ENCODE assay signal across 11 cellular contexts in genomic region chr11:68330700-68331337, GRCh38. TPM values are rescaled to one million over a fixed set of nuclear protein-coding genes. Genes with fewer than 3 reads are reported as not detected.
DNase-seq lines count a peak whose midpoint lies in the region; ATAC-seq and TF ChIP-seq lines count a peak whose summit lies in the region.
"Had no signal": no experiment of that assay in that cellular context is flagged by ENCODE, and none has a peak within 500 bp of the region (broad histone marks: within the 10 kb centered on the region; RNA-seq: fewer than 3 reads in every experiment).

No MANE protein-coding gene starts in this region.

- TF ChIP-seq CTCF in GM23338 (conservative IDR thresholded peaks at IDR 0.05; ENCODE audit: low read depth in 2 of 2) (no peak), left ventricle myocardium inferior (IDR thresholded peaks at IDR 0.05; ENCODE audit: borderline replicate concordance) (no peak), progenitor cell of endocrine pancreas (IDR thresholded peaks at IDR 0.05; ENCODE audit: unreplicated experiment) (no peak), coronary artery (IDR thresholded peaks at IDR 0.05) (no peak), GM20000 (IDR thresholded peaks at IDR 0.05; ENCODE audit: extremely low read depth, missing control alignments) (no peak)

- H3K9me2 ChIP-seq in GM23338 (ENCODE audit: insufficient read depth), result no peaks in the 10 kb centered on the region

- no peak overlapping the region for H2AFZ ChIP-seq in GM23338

- H3K79me2 ChIP-seq in GM23338 (replicated peaks; ENCODE audit: insufficient read depth), result peaks cover 74% of the 10 kb centered on the region

- H3K27ac Mint-ChIP-seq in GM23338, result peak overlapping the region; percentile 94
- no peak overlapping the region for H3K27ac Mint-ChIP-seq in T-helper 17 cell
- H3K27ac Mint-ChIP-seq in progenitor cell of endocrine pancreas, result peak overlapping the region; percentile 71

- H3K36me3 Mint-ChIP-seq in GM23338 (ENCODE audit: low read depth), result peaks cover 7% of the 10 kb centered on the region; the same call in 1 of the 3 replicates
- H3K36me3 Mint-ChIP-seq in T-helper 17 cell (ENCODE audit: low read depth), result no peaks in the 10 kb centered on the region
- peaks cover 4% of the 10 kb centered on the region for H3K36me3 Mint-ChIP-seq in progenitor cell of endocrine pancreas (ENCODE audit: insufficient read depth)

- H3K4me1 Mint-ChIP-seq in GM23338 (peaks cover 61% of the 10 kb centered on the region), T-helper 17 cell (peaks cover 27% of the 10 kb centered on the region), progenitor cell of endocrine pancreas (ENCODE audit: low read depth) (peaks cover 57% of the 10 kb centered on the region)

- H3K27me3 Mint-ChIP-seq in GM23338 (ENCODE audit: insufficient read depth, low read depth, poor library complexity) (peaks cover 10% of the 10 kb centered on the region), T-helper 17 cell (peaks cover 4% of the 10 kb centered on the region), progenitor cell of endocrine pancreas (no peaks in the 10 kb centered on the region)

- peak overlapping the region; percentile 90; the same call in 1 of the 2 replicates for H3K27ac ChIP-seq in GM23338 (ENCODE audit: low read depth)
- peak overlapping the region; percentile 85 for H3K27ac ChIP-seq in left ventricle myocardium inferior (replicated peaks)
- peak overlapping the region in 1 of 2 donors; percentile 30 for H3K27ac ChIP-seq in coronary artery
- H3K27ac ChIP-seq: neutrophil had no signal

- H3K4me1 ChIP-seq in GM23338 (ENCODE audit: insufficient read depth) (peaks cover 48% of the 10 kb centered on the region), left ventricle myocardium inferior (peaks cover 84% of the 10 kb centered on the region)

- no peaks in the 10 kb centered on the region for H3F3A ChIP-seq in GM23338 (replicated peaks; ENCODE audit: low read depth)

- ATAC-seq in GM23338 (peak; percentile 26), T-helper 17 cell (no peak)

- H3K27me3 ChIP-seq in GM23338 (ENCODE audit: insufficient read depth) (no peaks in the 10 kb centered on the region), left ventricle myocardium inferior (ENCODE audit: low read depth) (no peaks in the 10 kb centered on the region)

- H3K4me3 Mint-ChIP-seq in GM23338 (peak overlapping the region; percentile 17; the same call in 2 of the 3 replicates), T-helper 17 cell (peak overlapping the region; percentile 39), progenitor cell of endocrine pancreas (ENCODE audit: low read depth) (no peak overlapping the region)

- DNase-seq in GM23338 (ENCODE audit: low spot score) (peak; percentile 38), T-helper 17 cell (no peak), left ventricle myocardium inferior (no peak), progenitor cell of endocrine pancreas (ENCODE audit: low spot score, unreplicated experiment) (no peak), coronary artery (ENCODE audit: low spot score) (no peak), iPS-NIHi7 (ENCODE audit: extremely low spot score) (no peak), GM20000 (ENCODE audit: low spot score) (no peak)
- no peak for DNase-seq in stimulated activated CD4-positive, alpha-beta T cell treated with anti-CD3 and anti-CD28 coated beads, Interleukin-2, amount 100 ng/mL, for 24 hours
- DNase-seq: central memory CD4-positive, alpha-beta T cell; DMS79 treated with DMSO at 0.1 percent for 48 hours had no signal

- H3K36me3 ChIP-seq in GM23338 (ENCODE audit: insufficient read depth) (no peaks in the 10 kb centered on the region), left ventricle myocardium inferior (no peaks in the 10 kb centered on the region)
- H3K36me3 ChIP-seq: neutrophil had no signal

- H4K20me1 ChIP-seq in GM23338 (replicated peaks; ENCODE audit: insufficient read depth), result no peaks in the 10 kb centered on the region

- H3K9me3 ChIP-seq in T-helper 17 cell (ENCODE audit: control insufficient read depth, low read length, poor library complexity, severe bottlenecking) (no peaks in the 10 kb centered on the region), left ventricle myocardium inferior (replicated peaks) (no peaks in the 10 kb centered on the region)
- H3K9me3 ChIP-seq: neutrophil had no signal

- intact Hi-C loops in left ventricle myocardium inferior (cut with micrococcal nuclease), result no loop called here

- peak overlapping the region; percentile 71 for H3K4me2 ChIP-seq in GM23338

- H3K9me3 Mint-ChIP-seq in GM23338, result no peaks in the 10 kb centered on the region
- H3K9me3 Mint-ChIP-seq in progenitor cell of endocrine pancreas (ENCODE audit: low read depth), result no peaks in the 10 kb centered on the region

- peak overlapping the region; percentile 38 for H3K4me3 ChIP-seq in GM23338
- H3K4me3 ChIP-seq in left ventricle myocardium inferior, result peak overlapping the region; percentile 29
- no peak overlapping the region for H3K4me3 ChIP-seq in coronary artery

TF ChIP-seq in GM23338, 12 proteins besides CTCF, POLR2A, EP300 and RAD21:
- TF ChIP-seq CREB1 (CRISPR knock-in tag; IDR thresholded peaks at IDR 0.05; ENCODE audit: low read depth) (no peak), EZH2 (IDR thresholded peaks at IDR 0.05; ENCODE audit: low read depth, unreplicated experiment) (no peak), ZNF114 (CRISPR knock-in tag; IDR thresholded peaks at IDR 0.05) (no peak)
- TF ChIP-seq, protein P1, sequence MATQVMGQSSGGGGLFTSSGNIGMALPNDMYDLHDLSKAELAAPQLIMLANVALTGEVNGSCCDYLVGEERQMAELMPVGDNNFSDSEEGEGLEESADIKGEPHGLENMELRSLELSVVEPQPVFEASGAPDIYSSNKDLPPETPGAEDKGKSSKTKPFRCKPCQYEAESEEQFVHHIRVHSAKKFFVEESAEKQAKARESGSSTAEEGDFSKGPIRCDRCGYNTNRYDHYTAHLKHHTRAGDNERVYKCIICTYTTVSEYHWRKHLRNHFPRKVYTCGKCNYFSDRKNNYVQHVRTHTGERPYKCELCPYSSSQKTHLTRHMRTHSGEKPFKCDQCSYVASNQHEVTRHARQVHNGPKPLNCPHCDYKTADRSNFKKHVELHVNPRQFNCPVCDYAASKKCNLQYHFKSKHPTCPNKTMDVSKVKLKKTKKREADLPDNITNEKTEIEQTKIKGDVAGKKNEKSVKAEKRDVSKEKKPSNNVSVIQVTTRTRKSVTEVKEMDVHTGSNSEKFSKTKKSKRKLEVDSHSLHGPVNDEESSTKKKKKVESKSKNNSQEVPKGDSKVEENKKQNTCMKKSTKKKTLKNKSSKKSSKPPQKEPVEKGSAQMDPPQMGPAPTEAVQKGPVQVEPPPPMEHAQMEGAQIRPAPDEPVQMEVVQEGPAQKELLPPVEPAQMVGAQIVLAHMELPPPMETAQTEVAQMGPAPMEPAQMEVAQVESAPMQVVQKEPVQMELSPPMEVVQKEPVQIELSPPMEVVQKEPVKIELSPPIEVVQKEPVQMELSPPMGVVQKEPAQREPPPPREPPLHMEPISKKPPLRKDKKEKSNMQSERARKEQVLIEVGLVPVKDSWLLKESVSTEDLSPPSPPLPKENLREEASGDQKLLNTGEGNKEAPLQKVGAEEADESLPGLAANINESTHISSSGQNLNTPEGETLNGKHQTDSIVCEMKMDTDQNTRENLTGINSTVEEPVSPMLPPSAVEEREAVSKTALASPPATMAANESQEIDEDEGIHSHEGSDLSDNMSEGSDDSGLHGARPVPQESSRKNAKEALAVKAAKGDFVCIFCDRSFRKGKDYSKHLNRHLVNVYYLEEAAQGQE (IDR thresholded peaks at IDR 0.05; ENCODE audit: unreplicated experiment), result no peak

RNA-seq across cellular contexts. Expression of gene LRP5, which starts 18.4 kb away (rescaled TPM):
- 35.1 and 51.1 TPM in 2 replicates for total RNA-seq in GM23338 (2014; rRNA removed; shearing (Covaris generic))
- 26.9 and 38.3 TPM in 2 replicates for polyA plus RNA-seq in GM23338 (2016; fragmentation: Nextera tagmentation; extraction: Ambion mirVana)
- total RNA-seq in T-helper 17 cell (1 to 10 TPM in 1 of 2 donors, under 1 TPM in 1; 0.73 to 3.0 TPM), left ventricle myocardium inferior (54.7 TPM), progenitor cell of endocrine pancreas (114 and 115 TPM in 2 replicates)

RNA-seq across cellular contexts. Expression of gene C11orf24, which starts 59.0 kb away (rescaled TPM):
- total RNA-seq in GM23338 (2014; rRNA removed; shearing (Covaris generic)), result 45.2 and 57.5 TPM in 2 replicates
- 49.8 and 50.7 TPM in 2 replicates for polyA plus RNA-seq in GM23338 (2016; fragmentation: Nextera tagmentation; extraction: Ambion mirVana)
- total RNA-seq in T-helper 17 cell (10 to 100 TPM; 10.5 to 11.6 TPM), left ventricle myocardium inferior (28.6 TPM), progenitor cell of endocrine pancreas (35.1 and 35.3 TPM in 2 replicates)
